ENCODE assay signal across 1 cellular context in genomic region chr6:53651764-53652401, GRCh38.
TF ChIP-seq lines count a peak whose summit lies in the region.

No MANE protein-coding gene starts in this region.

TF ChIP-seq in HepG2, 621 proteins besides CTCF, POLR2A, EP300 and RAD21 (continued from another document and continues in another):
- peak; percentile 100 for TF ChIP-seq DZIP1 (CRISPR knock-in tag; IDR thresholded peaks at IDR 0.05)
- TF ChIP-seq HMGXB4 (CRISPR knock-in tag; IDR thresholded peaks at IDR 0.05; ENCODE audit: borderline replicate concordance in 1 of 2, low read depth in 1 of 2): peak; percentile 99 to 100
- TF ChIP-seq PRDM4 (CRISPR knock-in tag; IDR thresholded peaks at IDR 0.05; ENCODE audit: borderline replicate concordance): 0 out of 2 replicates have a peak, but pooled peaks have one; percentile 88
- peak; percentile 99 for TF ChIP-seq ZNF839 (CRISPR knock-in tag; IDR thresholded peaks at IDR 0.05; ENCODE audit: borderline replicate concordance)
- TF ChIP-seq ZBTB49 (CRISPR knock-in tag; IDR thresholded peaks at IDR 0.05; ENCODE audit: borderline replicate concordance): peak; percentile 97; the same call in 1 of the 2 replicates
- 0 out of 2 replicates have a peak, but pooled peaks have one; percentile 28 for TF ChIP-seq PBX3 (CRISPR knock-in tag; IDR thresholded peaks at IDR 0.05; ENCODE audit: borderline replicate concordance)
- TF ChIP-seq SSRP1 (CRISPR knock-in tag; IDR thresholded peaks at IDR 0.05): peak; percentile 85; the same call in 1 of the 2 replicates
- peak; percentile 100 for TF ChIP-seq EED (CRISPR knock-in tag; IDR thresholded peaks at IDR 0.05)
- TF ChIP-seq RNF219 (CRISPR knock-in tag; IDR thresholded peaks at IDR 0.05): 0 out of 2 replicates have a peak, but pooled peaks have one; percentile 67
- peak; percentile 98 for TF ChIP-seq HIVEP1 (CRISPR knock-in tag; IDR thresholded peaks at IDR 0.05)
- peak; percentile 98 for TF ChIP-seq ZNF710 (CRISPR knock-in tag; IDR thresholded peaks at IDR 0.05; ENCODE audit: borderline replicate concordance)
- TF ChIP-seq ZNF737 (CRISPR knock-in tag; IDR thresholded peaks at IDR 0.05; ENCODE audit: borderline replicate concordance): peak; percentile 63
- TF ChIP-seq CENPT (CRISPR knock-in tag; IDR thresholded peaks at IDR 0.05; ENCODE audit: low read depth): peak; percentile 99
- TF ChIP-seq ARHGAP35 (CRISPR knock-in tag; IDR thresholded peaks at IDR 0.05; ENCODE audit: borderline replicate concordance): peak; percentile 99
- TF ChIP-seq CHCHD3 (CRISPR knock-in tag; IDR thresholded peaks at IDR 0.05): peak; percentile 97
- peak; percentile 100 for TF ChIP-seq ZNF589 (CRISPR knock-in tag; conservative IDR thresholded peaks at IDR 0.05)
- peak; percentile 100 for TF ChIP-seq ARNT2 (CRISPR knock-in tag; IDR thresholded peaks at IDR 0.05; ENCODE audit: low read depth)
- peak; percentile 88 for TF ChIP-seq E2F5 (CRISPR knock-in tag; conservative IDR thresholded peaks at IDR 0.05)
- TF ChIP-seq NR2F6 (IDR thresholded peaks at IDR 0.05): no peak
- peak; percentile 73 for TF ChIP-seq NR2F6 (CRISPR knock-in tag; IDR thresholded peaks at IDR 0.05)
- TF ChIP-seq HOMEZ (CRISPR knock-in tag; IDR thresholded peaks at IDR 0.05; ENCODE audit: low read depth): peak; percentile 79
- peak; percentile 88 for TF ChIP-seq ZBTB8A (CRISPR knock-in tag; IDR thresholded peaks at IDR 0.05; ENCODE audit: borderline replicate concordance, low read depth)
- peak; percentile 97 for TF ChIP-seq ZNF264 (CRISPR knock-in tag; IDR thresholded peaks at IDR 0.05)
- TF ChIP-seq DNMT3B (CRISPR knock-in tag; conservative IDR thresholded peaks at IDR 0.05): peak; percentile 98; the same call in 1 of the 2 replicates
- peak; percentile 87 for TF ChIP-seq ZBTB1 (CRISPR knock-in tag; IDR thresholded peaks at IDR 0.05; ENCODE audit: borderline replicate concordance)
- TF ChIP-seq HDAC1 (CRISPR knock-in tag; IDR thresholded peaks at IDR 0.05): peak; percentile 99
- no peak for TF ChIP-seq PHF5A (CRISPR knock-in tag; IDR thresholded peaks at IDR 0.05; ENCODE audit: low read depth, unreplicated experiment)
- TF ChIP-seq RAD51 (IDR thresholded peaks at IDR 0.05; ENCODE audit: borderline replicate concordance): no peak
- TF ChIP-seq ZNF484 (CRISPR knock-in tag; IDR thresholded peaks at IDR 0.05; ENCODE audit: borderline replicate concordance, low read depth): peak; percentile 96
- peak; percentile 93 for TF ChIP-seq ESRRA (CRISPR knock-in tag; IDR thresholded peaks at IDR 0.05; ENCODE audit: low read depth)
- TF ChIP-seq E2F2 (CRISPR knock-in tag; IDR thresholded peaks at IDR 0.05; ENCODE audit: borderline replicate concordance): peak; percentile 44; the same call in 1 of the 2 replicates
- peak; percentile 98 for TF ChIP-seq ZNF276 (CRISPR knock-in tag; IDR thresholded peaks at IDR 0.05; ENCODE audit: low read depth)
- TF ChIP-seq ZNF101 (CRISPR knock-in tag; IDR thresholded peaks at IDR 0.05; ENCODE audit: borderline replicate concordance, low read depth): peak; percentile 97; the same call in 1 of the 2 replicates
- peak; percentile 81 for TF ChIP-seq TBX3 (IDR thresholded peaks at IDR 0.05; ENCODE audit: borderline replicate concordance)
- TF ChIP-seq ZNF713 (CRISPR knock-in tag; IDR thresholded peaks at IDR 0.05): peak; percentile 99
